23 cellular contexts compared by ENCODE assay signal in genomic region chr19:38509027-38509426, GRCh38.
DNase-seq lines count a peak whose midpoint lies in the region; ATAC-seq, FAIRE-seq and TF ChIP-seq lines count a peak whose summit lies in the region.
"Had no signal": no experiment of that assay in that cellular context is flagged by ENCODE, and none has a peak within 500 bp of the region (broad histone marks: within the 10 kb centered on the region; RNA-seq: fewer than 3 reads in every experiment).

No MANE protein-coding gene starts in this region.

- no TSS peak for BruUV-seq in HepG2 (replicated peaks; lab: Mats Ljungman, UMichigan)
- no TSS peak for BruUV-seq in K562 (replicated peaks; lab: Mats Ljungman, UMichigan)

- H3K79me2 ChIP-seq in HepG2 (ENCODE audit: insufficient read depth, low read length) (no peaks in the 10 kb centered on the region), K562 (ENCODE audit: control insufficient read depth, insufficient read depth, low read length) (no peaks in the 10 kb centered on the region)

- no peak for ATAC-seq in HepG2
- no peak for ATAC-seq in right lobe of liver
- no peak for ATAC-seq in K562
- ATAC-seq: GM12878 had no signal

- TF ChIP-seq POLR2A in HepG2 (IDR thresholded peaks at IDR 0.05; ENCODE audit: insufficient read depth in 1 of 2, low read depth in 2 of 2, low read length in 2 of 2) (no peak), right lobe of liver (IDR thresholded peaks at IDR 0.05) (no peak), K562 (conservative IDR thresholded peaks at IDR 0.05) (no peak)

- WGBS in HepG2 (ENCODE audit: low lambda C conversion rate), result 58% methylated on average over 2 of the region's 2 CpGs
- 80% methylated on average over 1 of the region's 2 CpGs for WGBS in right lobe of liver (ENCODE audit: insufficient coverage, low coverage, low lambda C conversion rate, missing lambda C conversion rate)
- WGBS in K562 (ENCODE audit: insufficient coverage, low coverage, missing lambda C conversion rate), result 84% methylated on average over 2 of the region's 2 CpGs

- TF ChIP-seq EP300 in HepG2 (IDR thresholded peaks at IDR 0.05; ENCODE audit: low read depth in 2 of 2, low read length in 2 of 2), result no peak
- no peak for TF ChIP-seq EP300 in HepG2 (CRISPR knock-in tag; IDR thresholded peaks at IDR 0.05; ENCODE audit: borderline replicate concordance)
- no peak for TF ChIP-seq EP300 in K562 (IDR thresholded peaks at IDR 0.05; ENCODE audit: low read length)

- no peak overlapping the region for H2AFZ ChIP-seq in HepG2 (ENCODE audit: low read length)
- H2AFZ ChIP-seq in K562 (ENCODE audit: low read depth, low read length), result no peak overlapping the region

- H3K27ac ChIP-seq in HepG2 (ENCODE audit: extremely low read length, insufficient read depth, low read length) (no peak overlapping the region), right lobe of liver (no peak overlapping the region), K562 (ENCODE audit: extremely low read depth, low read depth, low read length) (no peak overlapping the region)
- H3K27ac ChIP-seq: 22Rv1, BLaER1 had no signal

- DNase-seq in HepG2 (ENCODE audit: low spot score) (no peak), right lobe of liver (no peak), K562 (ENCODE audit: extremely low read depth in 1 of 4, low spot score in 3 of 4) (no peak), iPS-NIHi7 (ENCODE audit: extremely low spot score) (no peak), SIG-M5 (lab: John Stamatoyannopoulos, UW) (no peak)
- DNase-seq: ACHN; BE2C; C1 segment of cervical spinal cord; CD4-positive, alpha-beta memory T cell; CD4-positive, CD25-positive, alpha-beta regulatory T cell; CD8-positive, alpha-beta memory T cell; COR-L47; DMS 273 treated with DMSO at 0.1 percent for 48 hours; DMS153; DMS79; DND-41; EL; GDM1 had no signal

- no peaks in the 10 kb centered on the region for H3K9me1 ChIP-seq in K562 (ENCODE audit: control insufficient read depth, insufficient read depth, low read length)

- CTCF ChIA-PET in HepG2 (lab: Yijun Ruan, JAX; ENCODE audit: low intra/inter-chr PET ratio, low total read pairs) (no interaction called here), K562 (lab: Yijun Ruan, JAX; ENCODE audit: low intra/inter-chr PET ratio) (no interaction called here)

- H3K9ac ChIP-seq in HepG2 (ENCODE audit: insufficient read depth, low read depth, low read length), result no peak overlapping the region
- peak overlapping the region in 1 of 2 experiments; percentile 61; a peak in 1 of 4 replicates for H3K9ac ChIP-seq in K562 (ENCODE audit: insufficient read depth in 1 of 2, low read depth in 2 of 2, low read length in 2 of 2)
- H3K9ac ChIP-seq: BLaER1 had no signal

- H4K20me1 ChIP-seq in HepG2 (ENCODE audit: insufficient read depth, low read length), result no peaks in the 10 kb centered on the region
- H4K20me1 ChIP-seq in K562 (replicated peaks; ENCODE audit: control insufficient read depth, insufficient read depth, low read length), result no peaks in the 10 kb centered on the region
- H4K20me1 ChIP-seq: BLaER1 had no signal

- H3K4me2 ChIP-seq in HepG2 (ENCODE audit: low read depth, low read length) (no peak overlapping the region), K562 (ENCODE audit: insufficient read depth, low read length) (no peak overlapping the region)
- H3K4me2 ChIP-seq: BLaER1 had no signal

- FAIRE-seq in HepG2 (lab: Jason Lieb, UNC), result no peak
- no peak for FAIRE-seq in K562 (lab: Jason Lieb, UNC)
- FAIRE-seq: GM12878, GM12892, GM18507 had no signal

- TF ChIP-seq RAD21 in HepG2 (CRISPR knock-in tag; IDR thresholded peaks at IDR 0.05) (no peak), K562 (CRISPR knock-in tag; conservative IDR thresholded peaks at IDR 0.05 in 1 of 2, IDR thresholded peaks at IDR 0.05 in 1 of 2) (no peak)

- H3K27me3 ChIP-seq in HepG2 (ENCODE audit: control insufficient read depth in 1 of 2, insufficient read depth in 2 of 2, low read length in 2 of 2) (peaks cover 0 to 16% of the 10 kb centered on the region in 2 experiments; a peak in 2 of 5 replicates), right lobe of liver (no peaks in the 10 kb centered on the region), K562 (ENCODE audit: control insufficient read depth in 2 of 2, insufficient read depth in 2 of 2, low read length in 2 of 2) (no peaks in the 10 kb centered on the region)
- H3K27me3 ChIP-seq: BLaER1 had no signal

- TF ChIP-seq CTCF in HepG2 (CRISPR knock-in tag; IDR thresholded peaks at IDR 0.05), result no peak
- TF ChIP-seq CTCF in right lobe of liver (IDR thresholded peaks at IDR 0.05), result no peak
- TF ChIP-seq CTCF in K562 (IDR thresholded peaks at IDR 0.05 in 2 of 3, conservative IDR thresholded peaks at IDR 0.05 in 1 of 3; ENCODE audit: insufficient read depth in 2 of 3, low read depth in 1 of 3, low read length in 3 of 3), result no peak

- in situ Hi-C loops in HepG2 (cut with HindIII; ENCODE audit: extremely low pct_ligation_motif_present, low pct_unique_long_range_greater_than_20kb), result no loop called here
- in situ Hi-C loops in K562 (cut with MboI), result no loop called here

- H3K4me1 ChIP-seq in HepG2 (ENCODE audit: insufficient read depth, low read length) (peaks cover 9% of the 10 kb centered on the region), right lobe of liver (no peaks in the 10 kb centered on the region), K562 (replicated peaks in 1 of 2; ENCODE audit: control insufficient read depth in 2 of 2, insufficient read depth in 2 of 2, low read length in 2 of 2) (peaks cover 13 to 28% of the 10 kb centered on the region in 2 experiments; a peak in 4 of 5 replicates)
- H3K4me1 ChIP-seq: BE2C had no signal

- POLR2A ChIA-PET in HepG2 (lab: Yijun Ruan, JAX), result no interaction called here
- POLR2A ChIA-PET in K562 (lab: Yijun Ruan, JAX), result interaction anchor here (0.7 kb wide), 1 partner anchor 32 kb away, joined by 3 read pairs; no protein-coding TSS in a partner anchor

- intact Hi-C loops in HepG2 (cut with micrococcal nuclease; ENCODE audit: unreplicated experiment) (no loop called here), right lobe of liver (cut with DNase I) (no loop called here), K562 (cut with micrococcal nuclease) (loop anchor here (5.0 kb wide), 1 partner anchor 97 kb away; no protein-coding TSS in a partner anchor)

- H3K4me3 ChIP-seq in HepG2 (replicated peaks in 1 of 3; ENCODE audit: insufficient read depth in 1 of 3, low read depth in 2 of 3, low read length in 3 of 3) (no peak overlapping the region), right lobe of liver (no peak overlapping the region), K562 (no peak overlapping the region)
- H3K4me3 ChIP-seq: BLaER1, GM12878 had no signal

- H3K9me3 ChIP-seq in HepG2 (ENCODE audit: low read length), result no peaks in the 10 kb centered on the region
- H3K9me3 ChIP-seq in right lobe of liver, result no peaks in the 10 kb centered on the region
- no peaks in the 10 kb centered on the region for H3K9me3 ChIP-seq in K562 (replicated peaks; ENCODE audit: control insufficient read depth, insufficient read depth, low read depth, low read length)
- H3K9me3 ChIP-seq: BE2C, BLaER1 had no signal

- H3K36me3 ChIP-seq in HepG2 (replicated peaks in 1 of 2; ENCODE audit: control insufficient read depth in 1 of 2, insufficient read depth in 2 of 2, low read length in 2 of 2) (no peaks in the 10 kb centered on the region), right lobe of liver (no peaks in the 10 kb centered on the region), K562 (ENCODE audit: control insufficient read depth, insufficient read depth, low read length) (peaks cover 17% of the 10 kb centered on the region; the same call in 1 of the 3 replicates)
- H3K36me3 ChIP-seq: BE2C, BLaER1 had no signal

TF ChIP-seq in HepG2, 621 proteins besides CTCF, POLR2A, EP300 and RAD21 (continues in another document):
- TF ChIP-seq ZNF629 (CRISPR knock-in tag; conservative IDR thresholded peaks at IDR 0.05) (peak; percentile 82), HINFP (CRISPR knock-in tag; IDR thresholded peaks at IDR 0.05; ENCODE audit: low read depth) (no peak), ZNF83 (CRISPR knock-in tag; IDR thresholded peaks at IDR 0.05; ENCODE audit: borderline replicate concordance) (no peak)

TF ChIP-seq in K562, 482 proteins besides CTCF, POLR2A, EP300 and RAD21:
- no peak for TF ChIP-seq ZNF695 (CRISPR knock-in tag; IDR thresholded peaks at IDR 0.05)
- no peak for TF ChIP-seq PPARD (CRISPR knock-in tag; IDR thresholded peaks at IDR 0.05)
- TF ChIP-seq HOMEZ (CRISPR knock-in tag; IDR thresholded peaks at IDR 0.05), result no peak
- no peak for TF ChIP-seq PHF21A (IDR thresholded peaks at IDR 0.05; ENCODE audit: borderline replicate concordance, low read depth)
- peak; percentile 75 for TF ChIP-seq RBM25 (IDR thresholded peaks at IDR 0.05; ENCODE audit: low read depth, low read length, severe bottlenecking)
- TF ChIP-seq, protein P1, sequence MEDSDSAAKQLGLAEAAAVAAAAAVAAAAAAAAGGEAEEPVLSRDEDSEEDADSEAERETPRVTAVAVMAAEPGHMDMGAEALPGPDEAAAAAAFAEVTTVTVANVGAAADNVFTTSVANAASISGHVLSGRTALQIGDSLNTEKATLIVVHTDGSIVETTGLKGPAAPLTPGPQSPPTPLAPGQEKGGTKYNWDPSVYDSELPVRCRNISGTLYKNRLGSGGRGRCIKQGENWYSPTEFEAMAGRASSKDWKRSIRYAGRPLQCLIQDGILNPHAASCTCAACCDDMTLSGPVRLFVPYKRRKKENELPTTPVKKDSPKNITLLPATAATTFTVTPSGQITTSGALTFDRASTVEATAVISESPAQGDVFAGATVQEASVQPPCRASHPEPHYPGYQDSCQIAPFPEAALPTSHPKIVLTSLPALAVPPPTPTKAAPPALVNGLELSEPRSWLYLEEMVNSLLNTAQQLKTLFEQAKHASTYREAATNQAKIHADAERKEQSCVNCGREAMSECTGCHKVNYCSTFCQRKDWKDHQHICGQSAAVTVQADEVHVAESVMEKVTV (CRISPR knock-in tag; IDR thresholded peaks at IDR 0.05), result no peak
- no peak for TF ChIP-seq GABPB2 (CRISPR knock-in tag; conservative IDR thresholded peaks at IDR 0.05)
- TF ChIP-seq BDP1 (IDR thresholded peaks at IDR 0.05; ENCODE audit: insufficient read depth, insufficient read length), result no peak
- TF ChIP-seq TARDBP (IDR thresholded peaks at IDR 0.05), result no peak
- TF ChIP-seq BCOR (IDR thresholded peaks at IDR 0.05), result peak; percentile 60; the same call in 1 of the 2 replicates
- no peak for TF ChIP-seq ZNF780A (CRISPR knock-in tag; IDR thresholded peaks at IDR 0.05)
